In the genomic region with DNA sequence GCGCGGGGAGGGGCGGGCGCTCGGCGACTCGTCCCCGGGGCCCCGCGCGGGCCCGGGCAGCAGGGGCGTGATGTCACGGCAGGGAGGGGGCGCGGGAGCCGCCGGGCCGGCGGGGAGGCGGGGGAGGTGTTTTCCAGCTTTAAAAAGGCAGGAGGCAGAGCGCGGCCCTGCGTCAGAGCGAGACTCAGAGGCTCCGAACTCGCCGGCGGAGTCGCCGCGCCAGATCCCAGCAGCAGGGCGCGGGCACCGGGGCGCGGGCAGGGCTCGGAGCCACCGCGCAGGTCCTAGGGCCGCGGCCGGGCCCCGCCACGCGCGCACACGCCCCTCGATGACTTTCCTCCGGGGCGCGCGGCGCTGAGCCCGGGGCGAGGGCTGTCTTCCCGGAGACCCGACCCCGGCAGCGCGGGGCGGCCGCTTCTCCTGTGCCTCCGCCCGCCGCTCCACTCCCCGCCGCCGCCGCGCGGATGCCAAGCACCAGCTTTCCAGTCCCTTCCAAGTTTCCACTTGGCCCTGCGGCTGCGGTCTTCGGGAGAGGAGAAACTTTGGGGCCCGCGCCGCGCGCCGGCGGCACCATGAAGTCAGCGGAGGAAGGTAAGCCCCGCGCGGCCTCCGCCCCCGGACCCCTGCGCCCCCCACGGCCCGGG, we compare ENCODE assay signal across 1 cellular context.
TF ChIP-seq lines count a peak whose summit lies in the region.

A gene (plus strand): TSS at position 170 of the 644 bp plus-strand sequence. CDS start 295 bp downstream, at position 465.

TF ChIP-seq in K562, 482 proteins besides CTCF, POLR2A, EP300 and RAD21 (continued from another document):
- TF ChIP-seq NELFE (IDR thresholded peaks at IDR 0.05; ENCODE audit: insufficient read depth, insufficient read length): no peak
- TF ChIP-seq, protein P1, sequence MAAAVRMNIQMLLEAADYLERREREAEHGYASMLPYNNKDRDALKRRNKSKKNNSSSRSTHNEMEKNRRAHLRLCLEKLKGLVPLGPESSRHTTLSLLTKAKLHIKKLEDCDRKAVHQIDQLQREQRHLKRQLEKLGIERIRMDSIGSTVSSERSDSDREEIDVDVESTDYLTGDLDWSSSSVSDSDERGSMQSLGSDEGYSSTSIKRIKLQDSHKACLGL (CRISPR knock-in tag; IDR thresholded peaks at IDR 0.05; ENCODE audit: borderline replicate concordance, poor library complexity, severe bottlenecking): no peak
